ENCODE assay signal across 1 cellular context in the genomic region with DNA sequence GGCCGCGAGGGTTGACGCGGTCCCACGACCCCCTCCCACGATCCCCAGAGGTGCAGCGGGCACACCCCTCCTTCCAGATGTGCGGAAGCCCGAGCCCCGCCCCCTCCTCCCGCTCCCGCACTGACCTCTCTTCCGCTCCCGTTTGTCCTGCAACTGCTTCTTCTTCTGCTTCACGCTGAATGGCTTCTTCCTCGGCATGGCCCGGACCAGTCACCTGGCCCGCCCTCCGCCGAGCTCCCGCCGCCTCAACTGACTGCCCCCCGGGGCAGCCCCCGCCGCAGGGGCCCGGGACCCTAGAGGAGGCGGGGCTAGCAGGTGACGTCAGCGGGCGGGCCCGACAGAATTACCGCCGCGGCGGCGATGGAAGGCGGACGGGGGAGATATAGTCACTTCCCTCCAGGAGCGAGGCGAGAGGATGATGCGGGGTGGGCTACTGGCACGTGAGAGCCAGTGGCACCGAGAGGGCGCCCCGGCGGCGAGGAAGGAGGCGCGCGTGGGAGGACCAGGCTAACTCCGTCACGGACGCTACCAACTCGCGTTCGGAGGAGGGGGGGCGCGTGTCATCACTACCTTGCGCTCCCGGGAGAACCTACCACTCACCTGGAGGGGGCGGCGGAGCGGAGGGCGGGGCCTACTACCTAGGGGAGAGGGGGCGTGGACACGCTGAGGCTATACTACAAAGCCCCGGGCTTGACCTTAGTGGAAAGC.
TF ChIP-seq lines count a peak whose summit lies in the region.

A gene with protein sequence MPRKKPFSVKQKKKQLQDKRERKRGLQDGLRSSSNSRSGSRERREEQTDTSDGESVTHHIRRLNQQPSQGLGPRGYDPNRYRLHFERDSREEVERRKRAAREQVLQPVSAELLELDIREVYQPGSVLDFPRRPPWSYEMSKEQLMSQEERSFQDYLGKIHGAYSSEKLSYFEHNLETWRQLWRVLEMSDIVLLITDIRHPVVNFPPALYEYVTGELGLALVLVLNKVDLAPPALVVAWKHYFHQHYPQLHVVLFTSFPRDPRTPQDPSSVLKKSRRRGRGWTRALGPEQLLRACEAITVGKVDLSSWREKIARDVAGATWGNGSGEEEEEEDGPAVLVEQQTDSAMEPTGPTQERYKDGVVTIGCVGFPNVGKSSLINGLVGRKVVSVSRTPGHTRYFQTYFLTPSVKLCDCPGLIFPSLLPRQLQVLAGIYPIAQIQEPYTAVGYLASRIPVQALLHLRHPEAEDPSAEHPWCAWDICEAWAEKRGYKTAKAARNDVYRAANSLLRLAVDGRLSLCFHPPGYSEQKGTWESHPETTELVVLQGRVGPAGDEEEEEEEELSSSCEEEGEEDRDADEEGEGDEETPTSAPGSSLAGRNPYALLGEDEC (minus strand): TSS at position 484 of the 708 bp plus-strand sequence. CDS start 286 bp downstream, at position 198.

TF ChIP-seq in K562, 482 proteins besides CTCF, POLR2A, EP300 and RAD21 (continued from another document and continues in another):
- TF ChIP-seq CREB3L1 (IDR thresholded peaks at IDR 0.05; ENCODE audit: borderline replicate concordance, low read depth) (peak; percentile 11; the same call in 1 of the 2 replicates), ZNF165 (CRISPR knock-in tag; IDR thresholded peaks at IDR 0.05; ENCODE audit: borderline replicate concordance) (no peak), KHSRP (IDR thresholded peaks at IDR 0.05) (peak; percentile 68), TOE1 (IDR thresholded peaks at IDR 0.05; ENCODE audit: borderline replicate concordance) (peak; percentile 86), TOE1 (CRISPR knock-in tag; IDR thresholded peaks at IDR 0.05; ENCODE audit: borderline replicate concordance, low read depth) (no peak), SETDB1 (IDR thresholded peaks at IDR 0.05; ENCODE audit: low read length) (no peak), ELF1 (tag; IDR thresholded peaks at IDR 0.05) (no peak), NEUROD1 (IDR thresholded peaks at IDR 0.05; ENCODE audit: borderline replicate concordance, low read depth, low read length, partially characterized antibody) (peak; percentile 77), POLR2G (IDR thresholded peaks at IDR 0.05; ENCODE audit: low read depth, low read length) (peak; percentile 91), NELFE (IDR thresholded peaks at IDR 0.05; ENCODE audit: insufficient read depth, insufficient read length) (no peak), MEF2A (IDR thresholded peaks at IDR 0.05; ENCODE audit: control insufficient read depth, low read depth, low read length) (no peak), FOS (IDR thresholded peaks at IDR 0.05; ENCODE audit: extremely low read depth, insufficient read length) (no peak), SMARCC2 (IDR thresholded peaks at IDR 0.05; ENCODE audit: low read depth) (no peak), PRMT5 (CRISPR knock-in tag; IDR thresholded peaks at IDR 0.05) (no peak), BDP1 (IDR thresholded peaks at IDR 0.05; ENCODE audit: insufficient read depth, insufficient read length) (no peak), PCBP1 (IDR thresholded peaks at IDR 0.05; ENCODE audit: low read depth, low read length, poor library complexity, severe bottlenecking) (peak; percentile 75), ARID1B (IDR thresholded peaks at IDR 0.05) (peak; percentile 63; the same call in 1 of the 2 replicates), ZFX (CRISPR knock-in tag; IDR thresholded peaks at IDR 0.05) (peak; percentile 24; the same call in 1 of the 2 replicates), SIX5 (IDR thresholded peaks at IDR 0.05; ENCODE audit: borderline replicate concordance in 1 of 2, insufficient read depth in 1 of 2, low read depth in 1 of 2, low read length in 2 of 2) (peak in 1 of 2 experiments; percentile 61; a peak in 1 of 4 replicates), ZFP36 (IDR thresholded peaks at IDR 0.05; ENCODE audit: low read depth, low read length, partially characterized antibody) (no peak), ZNF232 (CRISPR knock-in tag; IDR thresholded peaks at IDR 0.05) (no peak), CREB5 (CRISPR knock-in tag; IDR thresholded peaks at IDR 0.05) (no peak), DNMT1 (IDR thresholded peaks at IDR 0.05) (0 out of 2 replicates have a peak, but pooled peaks have one; percentile 57), ZNF324 (CRISPR knock-in tag; IDR thresholded peaks at IDR 0.05) (no peak), GATA2 (CRISPR knock-in tag; IDR thresholded peaks at IDR 0.05) (no peak), IRF2 (CRISPR knock-in tag; IDR thresholded peaks at IDR 0.05) (no peak), SRF (CRISPR knock-in tag; IDR thresholded peaks at IDR 0.05) (no peak; a peak in 1 of 4 replicates), PHF20 (IDR thresholded peaks at IDR 0.05; ENCODE audit: partially characterized antibody) (no peak), MEIS2 (IDR thresholded peaks at IDR 0.05; ENCODE audit: partially characterized antibody) (peak; percentile 73), TFE3 (CRISPR knock-in tag; IDR thresholded peaks at IDR 0.05) (no peak), ZC3H8 (IDR thresholded peaks at IDR 0.05) (no peak)
- TF ChIP-seq, protein P1, sequence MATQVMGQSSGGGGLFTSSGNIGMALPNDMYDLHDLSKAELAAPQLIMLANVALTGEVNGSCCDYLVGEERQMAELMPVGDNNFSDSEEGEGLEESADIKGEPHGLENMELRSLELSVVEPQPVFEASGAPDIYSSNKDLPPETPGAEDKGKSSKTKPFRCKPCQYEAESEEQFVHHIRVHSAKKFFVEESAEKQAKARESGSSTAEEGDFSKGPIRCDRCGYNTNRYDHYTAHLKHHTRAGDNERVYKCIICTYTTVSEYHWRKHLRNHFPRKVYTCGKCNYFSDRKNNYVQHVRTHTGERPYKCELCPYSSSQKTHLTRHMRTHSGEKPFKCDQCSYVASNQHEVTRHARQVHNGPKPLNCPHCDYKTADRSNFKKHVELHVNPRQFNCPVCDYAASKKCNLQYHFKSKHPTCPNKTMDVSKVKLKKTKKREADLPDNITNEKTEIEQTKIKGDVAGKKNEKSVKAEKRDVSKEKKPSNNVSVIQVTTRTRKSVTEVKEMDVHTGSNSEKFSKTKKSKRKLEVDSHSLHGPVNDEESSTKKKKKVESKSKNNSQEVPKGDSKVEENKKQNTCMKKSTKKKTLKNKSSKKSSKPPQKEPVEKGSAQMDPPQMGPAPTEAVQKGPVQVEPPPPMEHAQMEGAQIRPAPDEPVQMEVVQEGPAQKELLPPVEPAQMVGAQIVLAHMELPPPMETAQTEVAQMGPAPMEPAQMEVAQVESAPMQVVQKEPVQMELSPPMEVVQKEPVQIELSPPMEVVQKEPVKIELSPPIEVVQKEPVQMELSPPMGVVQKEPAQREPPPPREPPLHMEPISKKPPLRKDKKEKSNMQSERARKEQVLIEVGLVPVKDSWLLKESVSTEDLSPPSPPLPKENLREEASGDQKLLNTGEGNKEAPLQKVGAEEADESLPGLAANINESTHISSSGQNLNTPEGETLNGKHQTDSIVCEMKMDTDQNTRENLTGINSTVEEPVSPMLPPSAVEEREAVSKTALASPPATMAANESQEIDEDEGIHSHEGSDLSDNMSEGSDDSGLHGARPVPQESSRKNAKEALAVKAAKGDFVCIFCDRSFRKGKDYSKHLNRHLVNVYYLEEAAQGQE (CRISPR knock-in tag; IDR thresholded peaks at IDR 0.05; ENCODE audit: low read depth), result peak; percentile 36; the same call in 1 of the 2 replicates
- TF ChIP-seq, protein P2, sequence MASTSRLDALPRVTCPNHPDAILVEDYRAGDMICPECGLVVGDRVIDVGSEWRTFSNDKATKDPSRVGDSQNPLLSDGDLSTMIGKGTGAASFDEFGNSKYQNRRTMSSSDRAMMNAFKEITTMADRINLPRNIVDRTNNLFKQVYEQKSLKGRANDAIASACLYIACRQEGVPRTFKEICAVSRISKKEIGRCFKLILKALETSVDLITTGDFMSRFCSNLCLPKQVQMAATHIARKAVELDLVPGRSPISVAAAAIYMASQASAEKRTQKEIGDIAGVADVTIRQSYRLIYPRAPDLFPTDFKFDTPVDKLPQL (IDR thresholded peaks at IDR 0.05; ENCODE audit: extremely low read depth, insufficient read length), result no peak
- TF ChIP-seq, protein P3, sequence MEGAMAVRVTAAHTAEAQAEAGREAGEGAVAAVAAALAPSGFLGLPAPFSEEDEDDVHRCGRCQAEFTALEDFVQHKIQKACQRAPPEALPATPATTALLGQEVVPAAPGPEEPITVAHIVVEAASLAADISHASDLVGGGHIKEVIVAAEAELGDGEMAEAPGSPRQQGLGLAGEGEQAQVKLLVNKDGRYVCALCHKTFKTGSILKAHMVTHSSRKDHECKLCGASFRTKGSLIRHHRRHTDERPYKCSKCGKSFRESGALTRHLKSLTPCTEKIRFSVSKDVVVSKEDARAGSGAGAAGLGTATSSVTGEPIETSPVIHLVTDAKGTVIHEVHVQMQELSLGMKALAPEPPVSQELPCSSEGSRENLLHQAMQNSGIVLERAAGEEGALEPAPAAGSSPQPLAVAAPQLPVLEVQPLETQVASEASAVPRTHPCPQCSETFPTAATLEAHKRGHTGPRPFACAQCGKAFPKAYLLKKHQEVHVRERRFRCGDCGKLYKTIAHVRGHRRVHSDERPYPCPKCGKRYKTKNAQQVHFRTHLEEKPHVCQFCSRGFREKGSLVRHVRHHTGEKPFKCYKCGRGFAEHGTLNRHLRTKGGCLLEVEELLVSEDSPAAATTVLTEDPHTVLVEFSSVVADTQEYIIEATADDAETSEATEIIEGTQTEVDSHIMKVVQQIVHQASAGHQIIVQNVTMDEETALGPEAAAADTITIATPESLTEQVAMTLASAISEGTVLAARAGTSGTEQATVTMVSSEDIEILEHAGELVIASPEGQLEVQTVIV (CRISPR knock-in tag; IDR thresholded peaks at IDR 0.05; ENCODE audit: borderline replicate concordance), result no peak
- TF ChIP-seq, protein P4, sequence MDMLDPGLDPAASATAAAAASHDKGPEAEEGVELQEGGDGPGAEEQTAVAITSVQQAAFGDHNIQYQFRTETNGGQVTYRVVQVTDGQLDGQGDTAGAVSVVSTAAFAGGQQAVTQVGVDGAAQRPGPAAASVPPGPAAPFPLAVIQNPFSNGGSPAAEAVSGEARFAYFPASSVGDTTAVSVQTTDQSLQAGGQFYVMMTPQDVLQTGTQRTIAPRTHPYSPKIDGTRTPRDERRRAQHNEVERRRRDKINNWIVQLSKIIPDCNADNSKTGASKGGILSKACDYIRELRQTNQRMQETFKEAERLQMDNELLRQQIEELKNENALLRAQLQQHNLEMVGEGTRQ (CRISPR knock-in tag; IDR thresholded peaks at IDR 0.05), result no peak
- TF ChIP-seq, protein P5, sequence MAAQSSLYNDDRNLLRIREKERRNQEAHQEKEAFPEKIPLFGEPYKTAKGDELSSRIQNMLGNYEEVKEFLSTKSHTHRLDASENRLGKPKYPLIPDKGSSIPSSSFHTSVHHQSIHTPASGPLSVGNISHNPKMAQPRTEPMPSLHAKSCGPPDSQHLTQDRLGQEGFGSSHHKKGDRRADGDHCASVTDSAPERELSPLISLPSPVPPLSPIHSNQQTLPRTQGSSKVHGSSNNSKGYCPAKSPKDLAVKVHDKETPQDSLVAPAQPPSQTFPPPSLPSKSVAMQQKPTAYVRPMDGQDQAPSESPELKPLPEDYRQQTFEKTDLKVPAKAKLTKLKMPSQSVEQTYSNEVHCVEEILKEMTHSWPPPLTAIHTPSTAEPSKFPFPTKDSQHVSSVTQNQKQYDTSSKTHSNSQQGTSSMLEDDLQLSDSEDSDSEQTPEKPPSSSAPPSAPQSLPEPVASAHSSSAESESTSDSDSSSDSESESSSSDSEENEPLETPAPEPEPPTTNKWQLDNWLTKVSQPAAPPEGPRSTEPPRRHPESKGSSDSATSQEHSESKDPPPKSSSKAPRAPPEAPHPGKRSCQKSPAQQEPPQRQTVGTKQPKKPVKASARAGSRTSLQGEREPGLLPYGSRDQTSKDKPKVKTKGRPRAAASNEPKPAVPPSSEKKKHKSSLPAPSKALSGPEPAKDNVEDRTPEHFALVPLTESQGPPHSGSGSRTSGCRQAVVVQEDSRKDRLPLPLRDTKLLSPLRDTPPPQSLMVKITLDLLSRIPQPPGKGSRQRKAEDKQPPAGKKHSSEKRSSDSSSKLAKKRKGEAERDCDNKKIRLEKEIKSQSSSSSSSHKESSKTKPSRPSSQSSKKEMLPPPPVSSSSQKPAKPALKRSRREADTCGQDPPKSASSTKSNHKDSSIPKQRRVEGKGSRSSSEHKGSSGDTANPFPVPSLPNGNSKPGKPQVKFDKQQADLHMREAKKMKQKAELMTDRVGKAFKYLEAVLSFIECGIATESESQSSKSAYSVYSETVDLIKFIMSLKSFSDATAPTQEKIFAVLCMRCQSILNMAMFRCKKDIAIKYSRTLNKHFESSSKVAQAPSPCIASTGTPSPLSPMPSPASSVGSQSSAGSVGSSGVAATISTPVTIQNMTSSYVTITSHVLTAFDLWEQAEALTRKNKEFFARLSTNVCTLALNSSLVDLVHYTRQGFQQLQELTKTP (IDR thresholded peaks at IDR 0.05; ENCODE audit: low read depth in 1 of 2, partially characterized antibody in 2 of 2), result no peak
